21 cellular contexts compared by ENCODE assay signal in the genomic region with DNA sequence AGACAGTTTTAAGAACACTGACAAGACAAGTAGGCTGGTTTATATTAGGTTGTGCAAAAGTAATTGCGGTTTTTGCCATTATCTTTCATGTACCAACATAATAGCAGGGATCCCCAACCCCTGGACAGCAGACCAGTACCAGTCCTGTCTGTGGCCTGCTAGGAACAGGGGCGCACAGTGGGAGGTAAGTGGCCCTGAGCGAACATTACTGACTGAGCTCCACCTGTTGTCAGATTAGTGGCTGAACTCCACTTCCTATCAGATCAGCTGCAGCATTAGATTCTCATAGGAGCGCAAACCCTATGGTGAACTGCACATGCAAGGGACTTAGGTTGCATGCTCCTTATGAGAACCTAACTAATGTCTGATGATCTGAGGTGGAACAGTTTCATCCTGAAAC.
"Had no signal": no experiment of that assay in that cellular context is flagged by ENCODE, and none has a peak within 500 bp of the region (broad histone marks: within the 10 kb centered on the region; RNA-seq: fewer than 3 reads in every experiment).

No MANE protein-coding gene starts in this region.

- H3K9ac ChIP-seq: SK-N-SH had no signal

- H3K36me3 ChIP-seq: MG63 had no signal

- H3K4me2 ChIP-seq: SK-N-SH had no signal

- H3K27me3 ChIP-seq: MG63 had no signal

- FAIRE-seq: HepG2, RCC 7860 had no signal

- H3K4me3 ChIP-seq: MG63 had no signal

- DNase-seq: IMR-90, Karpas-422, KG1, MG63, NCI-H1092, NCI-H1105 treated with DMSO at 0.1 percent for 48 hours, NCI-H1417 treated with DMSO at 0.1 percent for 48 hours, NCI-H1694, NCI-H187 treated with DMSO at 0.1 percent for 48 hours, NCI-H2029 treated with DMSO at 0.1 percent for 48 hours, NCI-H2227 treated with DMSO at 0.1 percent for 48 hours, NCI-H524, NCI-H526 treated with DMSO at 0.1 percent for 48 hours, NCI-H774, Right ventricle myocardium superior, RPMI8226, SIG-M5, SK-N-SH, SW 1271 had no signal
